In the genomic region with DNA sequence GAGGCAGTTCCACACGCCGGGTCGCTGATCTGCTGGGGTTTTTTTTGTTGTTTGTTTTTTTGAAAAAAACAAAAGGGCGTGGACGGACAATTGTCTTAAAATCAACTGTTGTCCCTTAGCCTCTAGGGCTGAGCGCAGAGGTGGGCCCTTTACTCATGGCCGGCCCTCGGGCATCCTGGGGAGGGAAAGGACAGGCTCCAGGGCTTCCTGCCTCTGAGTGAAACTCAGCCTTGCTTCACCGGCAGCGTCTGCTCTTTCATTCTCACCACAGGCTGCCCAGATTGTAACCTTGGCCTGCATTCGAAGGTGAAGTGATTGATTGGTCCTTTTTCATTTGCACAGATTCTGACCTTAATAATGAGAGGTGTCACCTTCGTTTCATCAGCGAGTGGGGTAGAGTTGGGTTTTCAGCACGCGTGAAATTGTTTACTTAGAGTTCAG, we compare ENCODE assay signal across 1 cellular context.
TF ChIP-seq lines count a peak whose summit lies in the region.

No MANE protein-coding gene starts in this region.

TF ChIP-seq in HepG2, 621 proteins besides CTCF, POLR2A, EP300 and RAD21 (continued from another document and continues in another):
- TF ChIP-seq, protein P1, sequence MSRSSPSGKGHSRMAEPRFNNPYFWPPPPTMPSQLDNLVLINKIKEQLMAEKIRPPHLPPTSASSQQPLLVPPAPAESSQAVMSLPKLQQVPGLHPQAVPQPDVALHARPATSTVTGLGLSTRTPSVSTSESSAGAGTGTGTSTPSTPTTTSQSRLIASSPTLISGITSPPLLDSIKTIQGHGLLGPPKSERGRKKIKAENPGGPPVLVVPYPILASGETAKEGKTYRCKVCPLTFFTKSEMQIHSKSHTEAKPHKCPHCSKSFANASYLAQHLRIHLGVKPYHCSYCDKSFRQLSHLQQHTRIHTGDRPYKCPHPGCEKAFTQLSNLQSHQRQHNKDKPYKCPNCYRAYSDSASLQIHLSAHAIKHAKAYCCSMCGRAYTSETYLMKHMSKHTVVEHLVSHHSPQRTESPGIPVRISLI (CRISPR knock-in tag; IDR thresholded peaks at IDR 0.05; ENCODE audit: borderline replicate concordance), result 0 out of 2 replicates have a peak, but pooled peaks have one; percentile 8
- TF ChIP-seq NFKB2 (CRISPR knock-in tag; IDR thresholded peaks at IDR 0.05; ENCODE audit: borderline replicate concordance), result no peak
- TF ChIP-seq BCL6 (CRISPR knock-in tag; IDR thresholded peaks at IDR 0.05), result peak; percentile 12; the same call in 1 of the 2 replicates
- TF ChIP-seq, protein P2, sequence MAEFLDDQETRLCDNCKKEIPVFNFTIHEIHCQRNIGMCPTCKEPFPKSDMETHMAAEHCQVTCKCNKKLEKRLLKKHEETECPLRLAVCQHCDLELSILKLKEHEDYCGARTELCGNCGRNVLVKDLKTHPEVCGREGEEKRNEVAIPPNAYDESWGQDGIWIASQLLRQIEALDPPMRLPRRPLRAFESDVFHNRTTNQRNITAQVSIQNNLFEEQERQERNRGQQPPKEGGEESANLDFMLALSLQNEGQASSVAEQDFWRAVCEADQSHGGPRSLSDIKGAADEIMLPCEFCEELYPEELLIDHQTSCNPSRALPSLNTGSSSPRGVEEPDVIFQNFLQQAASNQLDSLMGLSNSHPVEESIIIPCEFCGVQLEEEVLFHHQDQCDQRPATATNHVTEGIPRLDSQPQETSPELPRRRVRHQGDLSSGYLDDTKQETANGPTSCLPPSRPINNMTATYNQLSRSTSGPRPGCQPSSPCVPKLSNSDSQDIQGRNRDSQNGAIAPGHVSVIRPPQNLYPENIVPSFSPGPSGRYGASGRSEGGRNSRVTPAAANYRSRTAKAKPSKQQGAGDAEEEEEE (CRISPR knock-in tag; IDR thresholded peaks at IDR 0.05; ENCODE audit: borderline replicate concordance), result no peak
- TF ChIP-seq POLR2G (IDR thresholded peaks at IDR 0.05; ENCODE audit: low read depth, low read length), result no peak
- no peak for TF ChIP-seq ZFYVE20 (CRISPR knock-in tag; IDR thresholded peaks at IDR 0.05; ENCODE audit: borderline replicate concordance, low read depth)
- TF ChIP-seq ZNF121 (CRISPR knock-in tag; IDR thresholded peaks at IDR 0.05), result no peak
- no peak for TF ChIP-seq ZNF3 (CRISPR knock-in tag; IDR thresholded peaks at IDR 0.05)
- TF ChIP-seq FOXJ3 (CRISPR knock-in tag; IDR thresholded peaks at IDR 0.05; ENCODE audit: borderline replicate concordance), result no peak
- no peak for TF ChIP-seq CHD4 (IDR thresholded peaks at IDR 0.05; ENCODE audit: borderline replicate concordance, low read length)
- TF ChIP-seq ZFP62 (CRISPR knock-in tag; IDR thresholded peaks at IDR 0.05), result no peak
- TF ChIP-seq CCDC6 (CRISPR knock-in tag; IDR thresholded peaks at IDR 0.05), result 0 out of 2 replicates have a peak, but pooled peaks have one; percentile 29
- TF ChIP-seq SNAPC2 (CRISPR knock-in tag; IDR thresholded peaks at IDR 0.05), result no peak
- TF ChIP-seq SPEN (CRISPR knock-in tag; IDR thresholded peaks at IDR 0.05; ENCODE audit: low read depth), result no peak
- no peak for TF ChIP-seq ZNF556 (CRISPR knock-in tag; IDR thresholded peaks at IDR 0.05; ENCODE audit: borderline replicate concordance)
- TF ChIP-seq, protein P3, sequence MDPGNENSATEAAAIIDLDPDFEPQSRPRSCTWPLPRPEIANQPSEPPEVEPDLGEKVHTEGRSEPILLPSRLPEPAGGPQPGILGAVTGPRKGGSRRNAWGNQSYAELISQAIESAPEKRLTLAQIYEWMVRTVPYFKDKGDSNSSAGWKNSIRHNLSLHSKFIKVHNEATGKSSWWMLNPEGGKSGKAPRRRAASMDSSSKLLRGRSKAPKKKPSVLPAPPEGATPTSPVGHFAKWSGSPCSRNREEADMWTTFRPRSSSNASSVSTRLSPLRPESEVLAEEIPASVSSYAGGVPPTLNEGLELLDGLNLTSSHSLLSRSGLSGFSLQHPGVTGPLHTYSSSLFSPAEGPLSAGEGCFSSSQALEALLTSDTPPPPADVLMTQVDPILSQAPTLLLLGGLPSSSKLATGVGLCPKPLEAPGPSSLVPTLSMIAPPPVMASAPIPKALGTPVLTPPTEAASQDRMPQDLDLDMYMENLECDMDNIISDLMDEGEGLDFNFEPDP (CRISPR knock-in tag; conservative IDR thresholded peaks at IDR 0.05), result no peak
- no peak for TF ChIP-seq ZNF350 (CRISPR knock-in tag; IDR thresholded peaks at IDR 0.05; ENCODE audit: borderline replicate concordance, low read depth)
- no peak for TF ChIP-seq ZNF547 (CRISPR knock-in tag; IDR thresholded peaks at IDR 0.05)
- no peak for TF ChIP-seq ZNF562 (CRISPR knock-in tag; IDR thresholded peaks at IDR 0.05; ENCODE audit: borderline replicate concordance)
- no peak for TF ChIP-seq SIN3B (IDR thresholded peaks at IDR 0.05; ENCODE audit: low read length)
- no peak for TF ChIP-seq ZNF768 (CRISPR knock-in tag; IDR thresholded peaks at IDR 0.05)
- TF ChIP-seq, protein P4, sequence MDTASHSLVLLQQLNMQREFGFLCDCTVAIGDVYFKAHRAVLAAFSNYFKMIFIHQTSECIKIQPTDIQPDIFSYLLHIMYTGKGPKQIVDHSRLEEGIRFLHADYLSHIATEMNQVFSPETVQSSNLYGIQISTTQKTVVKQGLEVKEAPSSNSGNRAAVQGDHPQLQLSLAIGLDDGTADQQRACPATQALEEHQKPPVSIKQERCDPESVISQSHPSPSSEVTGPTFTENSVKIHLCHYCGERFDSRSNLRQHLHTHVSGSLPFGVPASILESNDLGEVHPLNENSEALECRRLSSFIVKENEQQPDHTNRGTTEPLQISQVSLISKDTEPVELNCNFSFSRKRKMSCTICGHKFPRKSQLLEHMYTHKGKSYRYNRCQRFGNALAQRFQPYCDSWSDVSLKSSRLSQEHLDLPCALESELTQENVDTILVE (CRISPR knock-in tag; IDR thresholded peaks at IDR 0.05), result no peak; the same call in 1 of the 2 replicates
- TF ChIP-seq ZNF567 (CRISPR knock-in tag; IDR thresholded peaks at IDR 0.05; ENCODE audit: borderline replicate concordance), result no peak
- no peak for TF ChIP-seq REXO4 (CRISPR knock-in tag; IDR thresholded peaks at IDR 0.05; ENCODE audit: borderline replicate concordance)
- no peak for TF ChIP-seq ZNF234 (CRISPR knock-in tag; conservative IDR thresholded peaks at IDR 0.05)
- peak; percentile 31; the same call in 1 of the 2 replicates for TF ChIP-seq RXRB (CRISPR knock-in tag; IDR thresholded peaks at IDR 0.05; ENCODE audit: borderline replicate concordance)
- peak; percentile 76 for TF ChIP-seq SAP130 (CRISPR knock-in tag; IDR thresholded peaks at IDR 0.05; ENCODE audit: low read depth)
- TF ChIP-seq NFYB (CRISPR knock-in tag; IDR thresholded peaks at IDR 0.05), result no peak
- TF ChIP-seq, protein P5, sequence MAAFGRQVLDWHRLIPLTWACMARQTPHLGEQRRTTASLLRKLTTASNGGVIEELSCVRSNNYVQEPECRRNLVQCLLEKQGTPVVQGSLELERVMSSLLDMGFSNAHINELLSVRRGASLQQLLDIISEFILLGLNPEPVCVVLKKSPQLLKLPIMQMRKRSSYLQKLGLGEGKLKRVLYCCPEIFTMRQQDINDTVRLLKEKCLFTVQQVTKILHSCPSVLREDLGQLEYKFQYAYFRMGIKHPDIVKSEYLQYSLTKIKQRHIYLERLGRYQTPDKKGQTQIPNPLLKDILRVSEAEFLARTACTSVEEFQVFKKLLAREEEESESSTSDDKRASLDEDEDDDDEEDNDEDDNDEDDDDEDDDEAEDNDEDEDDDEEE (CRISPR knock-in tag; IDR thresholded peaks at IDR 0.05), result 0 out of 2 replicates have a peak, but pooled peaks have one; percentile 29
- TF ChIP-seq HOXA3 (CRISPR knock-in tag; IDR thresholded peaks at IDR 0.05), result no peak
- no peak for TF ChIP-seq SETDB1 (CRISPR knock-in tag; IDR thresholded peaks at IDR 0.05; ENCODE audit: borderline replicate concordance)
- TF ChIP-seq SIX1 (CRISPR knock-in tag; IDR thresholded peaks at IDR 0.05; ENCODE audit: borderline replicate concordance), result no peak
- TF ChIP-seq, protein P6, sequence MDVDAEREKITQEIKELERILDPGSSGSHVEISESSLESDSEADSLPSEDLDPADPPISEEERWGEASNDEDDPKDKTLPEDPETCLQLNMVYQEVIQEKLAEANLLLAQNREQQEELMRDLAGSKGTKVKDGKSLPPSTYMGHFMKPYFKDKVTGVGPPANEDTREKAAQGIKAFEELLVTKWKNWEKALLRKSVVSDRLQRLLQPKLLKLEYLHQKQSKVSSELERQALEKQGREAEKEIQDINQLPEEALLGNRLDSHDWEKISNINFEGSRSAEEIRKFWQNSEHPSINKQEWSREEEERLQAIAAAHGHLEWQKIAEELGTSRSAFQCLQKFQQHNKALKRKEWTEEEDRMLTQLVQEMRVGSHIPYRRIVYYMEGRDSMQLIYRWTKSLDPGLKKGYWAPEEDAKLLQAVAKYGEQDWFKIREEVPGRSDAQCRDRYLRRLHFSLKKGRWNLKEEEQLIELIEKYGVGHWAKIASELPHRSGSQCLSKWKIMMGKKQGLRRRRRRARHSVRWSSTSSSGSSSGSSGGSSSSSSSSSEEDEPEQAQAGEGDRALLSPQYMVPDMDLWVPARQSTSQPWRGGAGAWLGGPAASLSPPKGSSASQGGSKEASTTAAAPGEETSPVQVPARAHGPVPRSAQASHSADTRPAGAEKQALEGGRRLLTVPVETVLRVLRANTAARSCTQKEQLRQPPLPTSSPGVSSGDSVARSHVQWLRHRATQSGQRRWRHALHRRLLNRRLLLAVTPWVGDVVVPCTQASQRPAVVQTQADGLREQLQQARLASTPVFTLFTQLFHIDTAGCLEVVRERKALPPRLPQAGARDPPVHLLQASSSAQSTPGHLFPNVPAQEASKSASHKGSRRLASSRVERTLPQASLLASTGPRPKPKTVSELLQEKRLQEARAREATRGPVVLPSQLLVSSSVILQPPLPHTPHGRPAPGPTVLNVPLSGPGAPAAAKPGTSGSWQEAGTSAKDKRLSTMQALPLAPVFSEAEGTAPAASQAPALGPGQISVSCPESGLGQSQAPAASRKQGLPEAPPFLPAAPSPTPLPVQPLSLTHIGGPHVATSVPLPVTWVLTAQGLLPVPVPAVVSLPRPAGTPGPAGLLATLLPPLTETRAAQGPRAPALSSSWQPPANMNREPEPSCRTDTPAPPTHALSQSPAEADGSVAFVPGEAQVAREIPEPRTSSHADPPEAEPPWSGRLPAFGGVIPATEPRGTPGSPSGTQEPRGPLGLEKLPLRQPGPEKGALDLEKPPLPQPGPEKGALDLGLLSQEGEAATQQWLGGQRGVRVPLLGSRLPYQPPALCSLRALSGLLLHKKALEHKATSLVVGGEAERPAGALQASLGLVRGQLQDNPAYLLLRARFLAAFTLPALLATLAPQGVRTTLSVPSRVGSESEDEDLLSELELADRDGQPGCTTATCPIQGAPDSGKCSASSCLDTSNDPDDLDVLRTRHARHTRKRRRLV (CRISPR knock-in tag; IDR thresholded peaks at IDR 0.05), result no peak; the same call in 1 of the 2 replicates
- no peak for TF ChIP-seq BORCS8-MEF2B (CRISPR knock-in tag; IDR thresholded peaks at IDR 0.05)
- no peak for TF ChIP-seq NRL (CRISPR knock-in tag; IDR thresholded peaks at IDR 0.05; ENCODE audit: borderline replicate concordance)
- TF ChIP-seq ZNF724P (CRISPR knock-in tag; IDR thresholded peaks at IDR 0.05; ENCODE audit: borderline replicate concordance), result no peak
- TF ChIP-seq ZNF713 (CRISPR knock-in tag; IDR thresholded peaks at IDR 0.05), result no peak
- no peak for TF ChIP-seq ELF3 (CRISPR knock-in tag; IDR thresholded peaks at IDR 0.05)
- TF ChIP-seq, protein P7, sequence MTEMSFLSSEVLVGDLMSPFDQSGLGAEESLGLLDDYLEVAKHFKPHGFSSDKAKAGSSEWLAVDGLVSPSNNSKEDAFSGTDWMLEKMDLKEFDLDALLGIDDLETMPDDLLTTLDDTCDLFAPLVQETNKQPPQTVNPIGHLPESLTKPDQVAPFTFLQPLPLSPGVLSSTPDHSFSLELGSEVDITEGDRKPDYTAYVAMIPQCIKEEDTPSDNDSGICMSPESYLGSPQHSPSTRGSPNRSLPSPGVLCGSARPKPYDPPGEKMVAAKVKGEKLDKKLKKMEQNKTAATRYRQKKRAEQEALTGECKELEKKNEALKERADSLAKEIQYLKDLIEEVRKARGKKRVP (CRISPR knock-in tag; IDR thresholded peaks at IDR 0.05), result peak in 1 of 2 experiments; percentile 14; a peak in 1 of 4 replicates
- TF ChIP-seq, protein P8, sequence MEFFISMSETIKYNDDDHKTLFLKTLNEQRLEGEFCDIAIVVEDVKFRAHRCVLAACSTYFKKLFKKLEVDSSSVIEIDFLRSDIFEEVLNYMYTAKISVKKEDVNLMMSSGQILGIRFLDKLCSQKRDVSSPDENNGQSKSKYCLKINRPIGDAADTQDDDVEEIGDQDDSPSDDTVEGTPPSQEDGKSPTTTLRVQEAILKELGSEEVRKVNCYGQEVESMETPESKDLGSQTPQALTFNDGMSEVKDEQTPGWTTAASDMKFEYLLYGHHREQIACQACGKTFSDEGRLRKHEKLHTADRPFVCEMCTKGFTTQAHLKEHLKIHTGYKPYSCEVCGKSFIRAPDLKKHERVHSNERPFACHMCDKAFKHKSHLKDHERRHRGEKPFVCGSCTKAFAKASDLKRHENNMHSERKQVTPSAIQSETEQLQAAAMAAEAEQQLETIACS (CRISPR knock-in tag; IDR thresholded peaks at IDR 0.05), result no peak
- TF ChIP-seq, protein P9, sequence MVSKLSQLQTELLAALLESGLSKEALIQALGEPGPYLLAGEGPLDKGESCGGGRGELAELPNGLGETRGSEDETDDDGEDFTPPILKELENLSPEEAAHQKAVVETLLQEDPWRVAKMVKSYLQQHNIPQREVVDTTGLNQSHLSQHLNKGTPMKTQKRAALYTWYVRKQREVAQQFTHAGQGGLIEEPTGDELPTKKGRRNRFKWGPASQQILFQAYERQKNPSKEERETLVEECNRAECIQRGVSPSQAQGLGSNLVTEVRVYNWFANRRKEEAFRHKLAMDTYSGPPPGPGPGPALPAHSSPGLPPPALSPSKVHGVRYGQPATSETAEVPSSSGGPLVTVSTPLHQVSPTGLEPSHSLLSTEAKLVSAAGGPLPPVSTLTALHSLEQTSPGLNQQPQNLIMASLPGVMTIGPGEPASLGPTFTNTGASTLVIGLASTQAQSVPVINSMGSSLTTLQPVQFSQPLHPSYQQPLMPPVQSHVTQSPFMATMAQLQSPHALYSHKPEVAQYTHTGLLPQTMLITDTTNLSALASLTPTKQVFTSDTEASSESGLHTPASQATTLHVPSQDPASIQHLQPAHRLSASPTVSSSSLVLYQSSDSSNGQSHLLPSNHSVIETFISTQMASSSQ (IDR thresholded peaks at IDR 0.05; ENCODE audit: low read depth), result no peak
- TF ChIP-seq, protein P9 (CRISPR knock-in tag; IDR thresholded peaks at IDR 0.05; ENCODE audit: borderline replicate concordance), result no peak
- no peak for TF ChIP-seq ZNF34 (CRISPR knock-in tag; IDR thresholded peaks at IDR 0.05; ENCODE audit: borderline replicate concordance)
- no peak for TF ChIP-seq PTBP1 (IDR thresholded peaks at IDR 0.05; ENCODE audit: low read depth, low read length, poor library complexity, severe bottlenecking)
